ENCODE assay signal across 16 cellular contexts in genomic region chr1:213939888-213940287, GRCh38. TPM values are rescaled to one million over a fixed set of nuclear protein-coding genes. Genes with fewer than 3 reads are reported as not detected.
A peak's percentile ranks its signal among the peaks of the same experiment; 100 is the strongest.
DNase-seq lines count a peak whose midpoint lies in the region; ATAC-seq, FAIRE-seq and TF ChIP-seq lines count a peak whose summit lies in the region.
"Had no signal": no experiment of that assay in that cellular context is flagged by ENCODE, and none has a peak within 500 bp of the region (broad histone marks: within the 10 kb centered on the region; RNA-seq: fewer than 3 reads in every experiment).

No MANE protein-coding gene starts in this region.

- no peak for ATAC-seq in GM23338
- no peak for ATAC-seq in activated T-helper 17 cell treated with anti-CD3 and anti-CD28 coated beads, Interleukin-2, amount 50 U/mL, for 72 hours (replicated peaks)

- H4K20me1 ChIP-seq in GM23338 (replicated peaks; ENCODE audit: insufficient read depth) = no peaks in the 10 kb centered on the region

- H3K4me2 ChIP-seq in GM23338 = no peak overlapping the region

- H3K27ac Mint-ChIP-seq in GM23338 = no peak overlapping the region
- H3K27ac Mint-ChIP-seq in activated T-helper 17 cell treated with anti-CD3 and anti-CD28 coated beads, Interleukin-2, amount 50 U/mL, for 72 hours = no peak overlapping the region
- no peak overlapping the region for H3K27ac Mint-ChIP-seq in CD4-positive, alpha-beta memory T cell
- H3K27ac Mint-ChIP-seq: CD4-positive, alpha-beta T cell; H9; IgD-negative memory B cell had no signal

- H3K79me2 ChIP-seq in GM23338 (replicated peaks; ENCODE audit: insufficient read depth) = no peaks in the 10 kb centered on the region

- H3K4me1 Mint-ChIP-seq in GM23338 = peaks cover 8% of the 10 kb centered on the region; the same call in 2 of the 3 replicates
- H3K4me1 Mint-ChIP-seq in activated T-helper 17 cell treated with anti-CD3 and anti-CD28 coated beads, Interleukin-2, amount 50 U/mL, for 72 hours = no peaks in the 10 kb centered on the region
- H3K4me1 Mint-ChIP-seq in CD4-positive, alpha-beta memory T cell = no peaks in the 10 kb centered on the region
- H3K4me1 Mint-ChIP-seq: IgD-negative memory B cell had no signal

- no peaks in the 10 kb centered on the region for H3K9me2 ChIP-seq in GM23338 (ENCODE audit: insufficient read depth)

- CTCF ChIA-PET in CD4-positive, alpha-beta memory T cell (lab: Charles Lee; ENCODE audit: partially characterized antibody) = no interaction called here

- no peak for TF ChIP-seq POLR2A in thyroid gland (IDR thresholded peaks at IDR 0.05)
- no peak for TF ChIP-seq POLR2A in GM12892 (IDR thresholded peaks at IDR 0.05; ENCODE audit: low read depth, low read length)

- DNase-seq in BE2C (peak; percentile 15), GM23338 (ENCODE audit: low spot score) (peak; percentile 2), WERI-Rb-1 (peak; percentile 63), thyroid gland (peak; percentile 81 to 82), GM12892 (ENCODE audit: insufficient read length) (no peak)
- DNase-seq in CD4-positive, alpha-beta memory T cell = no peak
- DNase-seq: ACHN; C1 segment of cervical spinal cord; CD4-positive, alpha-beta T cell; GF-D8; GOT3; H9; KG1 had no signal

- no peak for FAIRE-seq in GM12892 (lab: Jason Lieb, UNC)

- H3K27me3 ChIP-seq in BE2C (no peaks in the 10 kb centered on the region), GM23338 (ENCODE audit: insufficient read depth) (no peaks in the 10 kb centered on the region), WERI-Rb-1 (ENCODE audit: insufficient read depth, low read depth, severe bottlenecking) (no peaks in the 10 kb centered on the region), thyroid gland (no peaks in the 10 kb centered on the region)
- H3K27me3 ChIP-seq in CD4-positive, alpha-beta memory T cell (ENCODE audit: insufficient read depth, low read length) = no peaks in the 10 kb centered on the region

- H3F3A ChIP-seq in GM23338 (replicated peaks; ENCODE audit: low read depth) = no peaks in the 10 kb centered on the region

- 40 to 54% methylated on average over 3 of the region's 3 CpGs for WGBS in thyroid gland, 2 donors

- no peak overlapping the region for H3K4me3 Mint-ChIP-seq in GM23338
- no peak overlapping the region for H3K4me3 Mint-ChIP-seq in activated T-helper 17 cell treated with anti-CD3 and anti-CD28 coated beads, Interleukin-2, amount 50 U/mL, for 72 hours
- no peak overlapping the region for H3K4me3 Mint-ChIP-seq in CD4-positive, alpha-beta memory T cell
- H3K4me3 Mint-ChIP-seq: CD4-positive, alpha-beta T cell; H9; IgD-negative memory B cell had no signal

- no peaks in the 10 kb centered on the region for H3K36me3 ChIP-seq in BE2C
- H3K36me3 ChIP-seq in GM23338 (ENCODE audit: insufficient read depth) = no peaks in the 10 kb centered on the region
- no peaks in the 10 kb centered on the region for H3K36me3 ChIP-seq in WERI-Rb-1
- no peaks in the 10 kb centered on the region for H3K36me3 ChIP-seq in thyroid gland
- H3K36me3 ChIP-seq in CD4-positive, alpha-beta memory T cell (ENCODE audit: insufficient read depth, low read length) = no peaks in the 10 kb centered on the region

- H3K27ac ChIP-seq in GM23338 (ENCODE audit: low read depth) (no peak overlapping the region), WERI-Rb-1 (no peak overlapping the region), thyroid gland (peak overlapping the region in 2 of 3 donors; percentile 53 to 68)
- H3K27ac ChIP-seq in CD4-positive, alpha-beta memory T cell (ENCODE audit: low read depth, low read length) = no peak overlapping the region

- H3K9me3 Mint-ChIP-seq in GM23338 = no peaks in the 10 kb centered on the region
- no peaks in the 10 kb centered on the region for H3K9me3 Mint-ChIP-seq in activated T-helper 17 cell treated with anti-CD3 and anti-CD28 coated beads, Interleukin-2, amount 50 U/mL, for 72 hours
- peaks cover 0 to 12% (median under 1%) of the 10 kb centered on the region in 8 donors for H3K9me3 Mint-ChIP-seq in CD4-positive, alpha-beta memory T cell
- H3K9me3 Mint-ChIP-seq: H9 had no signal

- TF ChIP-seq CTCF in BE2C (IDR thresholded peaks at IDR 0.05; ENCODE audit: low read depth, low read length) (no peak), GM23338 (conservative IDR thresholded peaks at IDR 0.05; ENCODE audit: low read depth in 2 of 2) (no peak), WERI-Rb-1 (IDR thresholded peaks at IDR 0.05; ENCODE audit: low read depth, low read length) (no peak), thyroid gland (IDR thresholded peaks at IDR 0.05) (no peak)

- intact Hi-C loops in thyroid gland (cut with DNase I) = loop anchor here (5.0 kb wide), 1 partner anchor 47 kb away; the partner anchor contains the start of gene PROX1
- intact Hi-C loops in CD4-positive, alpha-beta memory T cell (cut with micrococcal nuclease) = no loop called here

- H3K9me3 ChIP-seq in BE2C (no peaks in the 10 kb centered on the region; the same call in 1 of the 2 replicates), WERI-Rb-1 (ENCODE audit: severe bottlenecking) (no peaks in the 10 kb centered on the region), thyroid gland (no peaks in the 10 kb centered on the region)
- no peaks in the 10 kb centered on the region for H3K9me3 ChIP-seq in CD4-positive, alpha-beta memory T cell (ENCODE audit: control insufficient read depth in 1 of 2, low read length in 2 of 2)

- POLR2A ChIA-PET in CD4-positive, alpha-beta memory T cell (lab: Charles Lee; ENCODE audit: partially characterized antibody) = no interaction called here

- H3K4me1 ChIP-seq in BE2C (peaks cover 4% of the 10 kb centered on the region; the same call in 1 of the 2 replicates), GM23338 (ENCODE audit: insufficient read depth) (no peaks in the 10 kb centered on the region), thyroid gland (peaks cover 28 to 37% of the 10 kb centered on the region in 2 donors)
- H3K4me1 ChIP-seq in CD4-positive, alpha-beta memory T cell (ENCODE audit: insufficient read depth, low read length) = no peaks in the 10 kb centered on the region

- no peaks in the 10 kb centered on the region for H3K36me3 Mint-ChIP-seq in GM23338 (ENCODE audit: low read depth)
- no peaks in the 10 kb centered on the region for H3K36me3 Mint-ChIP-seq in activated T-helper 17 cell treated with anti-CD3 and anti-CD28 coated beads, Interleukin-2, amount 50 U/mL, for 72 hours (ENCODE audit: low read depth)
- no peaks in the 10 kb centered on the region for H3K36me3 Mint-ChIP-seq in CD4-positive, alpha-beta memory T cell

- H3K27me3 Mint-ChIP-seq in GM23338 (ENCODE audit: insufficient read depth, low read depth, poor library complexity) = peaks cover 3% of the 10 kb centered on the region
- H3K27me3 Mint-ChIP-seq in activated T-helper 17 cell treated with anti-CD3 and anti-CD28 coated beads, Interleukin-2, amount 50 U/mL, for 72 hours = no peaks in the 10 kb centered on the region
- no peaks in the 10 kb centered on the region for H3K27me3 Mint-ChIP-seq in CD4-positive, alpha-beta memory T cell
- H3K27me3 Mint-ChIP-seq: CD4-positive, alpha-beta T cell had no signal

- H3K4me3 ChIP-seq in BE2C (ENCODE audit: low read depth, low read length) = no peak overlapping the region
- no peak overlapping the region for H3K4me3 ChIP-seq in GM23338
- no peak overlapping the region for H3K4me3 ChIP-seq in WERI-Rb-1 (ENCODE audit: low read depth, low read length)
- H3K4me3 ChIP-seq in thyroid gland (replicated peaks in 1 of 3) = no peak overlapping the region
- no peak overlapping the region for H3K4me3 ChIP-seq in CD4-positive, alpha-beta memory T cell (ENCODE audit: low read length in 2 of 2)

- no peak overlapping the region for H2AFZ ChIP-seq in GM23338

TF ChIP-seq in GM23338, 12 proteins besides CTCF, POLR2A, EP300 and RAD21 (continues in another document):
- TF ChIP-seq ZNF114 (CRISPR knock-in tag; IDR thresholded peaks at IDR 0.05) (no peak), ZNF331 (CRISPR knock-in tag; IDR thresholded peaks at IDR 0.05; ENCODE audit: low read depth) (no peak), JUNB (IDR thresholded peaks at IDR 0.05; ENCODE audit: unreplicated experiment) (no peak), EZH2phosphoT487 (IDR thresholded peaks at IDR 0.05; ENCODE audit: unreplicated experiment) (no peak), CREB1 (CRISPR knock-in tag; IDR thresholded peaks at IDR 0.05; ENCODE audit: low read depth) (no peak), POLR2AphosphoS5 (IDR thresholded peaks at IDR 0.05; ENCODE audit: low read depth) (no peak), STAT1 (IDR thresholded peaks at IDR 0.05; ENCODE audit: unreplicated experiment) (no peak)

RNA-seq across cellular contexts. Expression of gene PROX1, which starts 47.9 kb away (rescaled TPM):
- polyA plus RNA-seq in BE2C (2012; ENCODE audit: insufficient read depth, insufficient read length, low read depth) = 43.1 TPM
- total RNA-seq in GM23338 (2014; rRNA removed; shearing (Covaris generic)) = 0.39 and 0.49 TPM in 2 replicates
- polyA plus RNA-seq in GM23338 (2016; fragmentation: Nextera tagmentation; extraction: Ambion mirVana) = 0.66 and 0.92 TPM in 2 replicates
- 10 to 100 TPM; 34.6 to 51.3 (median 38.4) TPM for total RNA-seq in thyroid gland
- total RNA-seq in activated T-helper 17 cell treated with anti-CD3 and anti-CD28 coated beads, Interleukin-2, amount 50 U/mL, for 72 hours = under 1 TPM; 0.08 to 0.11 TPM
- 0.04 TPM for polyA plus RNA-seq in GM12892 (2012; ENCODE audit: missing spikeins)
- not detected for total RNA-seq in CD4-positive, alpha-beta memory T cell
- polyA plus RNA-seq in CD4-positive, alpha-beta memory T cell = not detected
- total RNA-seq: A172 had no signal

Comparison
In these comparisons a context has a peak if more than half of its experiments do, and no peak if none do; other contexts are left out.
1. DNase-seq: peak in BE2C (single experiment), GM23338 (single experiment), WERI-Rb-1 (single experiment) and thyroid gland (2 of 2); none in GM12892 (single experiment) and CD4-positive, alpha-beta memory T cell (0 of 5).
2. H3K27ac ChIP-seq: peak in thyroid gland (2 of 3); none in GM23338 (single experiment), WERI-Rb-1 (single experiment) and CD4-positive, alpha-beta memory T cell (single experiment).
3. RNA of gene PROX1, which starts 47.9 kb away (total RNA-seq): 34.6 to 51.3 TPM in thyroid gland; 0.39 to 0.49 TPM in GM23338, not detected in CD4-positive, alpha-beta memory T cell and 0.08 to 0.11 TPM in activated T-helper 17 cell treated with anti-CD3 and anti-CD28 coated beads, Interleukin-2, amount 50 U/mL, for 72 hours; every median in the first group is over 10 times any median in the second.